In the genomic region with DNA sequence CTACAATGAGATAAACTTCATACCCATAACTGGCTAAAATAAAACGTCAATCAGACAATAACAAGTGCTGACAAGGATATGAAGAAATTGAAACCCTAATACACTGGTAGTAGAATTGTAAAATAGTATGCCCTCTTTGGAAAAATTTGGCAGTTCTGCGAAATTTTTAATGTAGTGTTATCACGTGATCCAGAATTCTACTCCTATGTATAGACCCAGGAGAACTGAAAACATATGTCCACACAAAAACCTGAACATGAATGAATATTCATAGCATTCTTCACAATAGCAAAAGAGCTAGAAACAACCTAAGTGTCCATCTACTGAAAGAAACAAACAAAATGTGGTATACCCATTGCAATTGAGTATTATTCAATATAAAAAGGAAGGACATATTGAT, we compare ENCODE assay signal across 35 cellular contexts. TPM values are rescaled to one million over a fixed set of nuclear protein-coding genes. Genes with fewer than 3 reads are reported as not detected.
"Had no signal": no experiment of that assay in that cellular context is flagged by ENCODE, and none has a peak within 500 bp of the region (broad histone marks: within the 10 kb centered on the region; RNA-seq: fewer than 3 reads in every experiment).

No MANE protein-coding gene starts in this region.

- H3K27ac ChIP-seq: adrenal gland, ascending aorta, body of pancreas, brain microvascular endothelial cell, breast epithelium, cardiac muscle cell had no signal

- FAIRE-seq: astrocyte, bronchial epithelial cell, colon had no signal

- DNase-seq: activated effector memory CD4-positive, alpha-beta T cell treated with anti-CD3 and anti-CD28 coated beads, Interleukin-2, amount 50 U/mL, for 16 hours; activated gamma-delta T cell; activated gamma-delta T cell treated with Interleukin-2 at 50 U/mL for 16 hours; activated naive CD4-positive, alpha-beta T cell; activated naive CD4-positive, alpha-beta T cell treated with anti-CD3 and anti-CD28 coated beads for 36 hours; activated naive CD4-positive, alpha-beta T cell treated with anti-CD3 and anti-CD28 coated beads, Interleukin-2, amount 10 ng/mL, durations not matched to agents 7 days and 5 days; activated naive CD4-positive, alpha-beta T cell treated with anti-CD3 and anti-CD28 coated beads, Interleukin-2, amount 50 U/mL, for 16 hours; activated naive CD4-positive, alpha-beta T cell treated with Interleukin-2 at 50 U/mL for 16 hours; activated naive CD8-positive, alpha-beta T cell treated with anti-CD3 and anti-CD28 coated beads for 36 hours; activated naive CD8-positive, alpha-beta T cell treated with anti-CD3 and anti-CD28 coated beads, Interleukin-2, amount 10 ng/mL, durations not matched to agents 7 days and 5 days; activated naive CD8-positive, alpha-beta T cell treated with anti-CD3 and anti-CD28 coated beads, Interleukin-2, amount 50 U/mL, for 24 hours; activated T-cell treated with anti-CD3 and anti-CD28 coated beads, Interleukin-2, amount 50 U/mL, for 24 hours; activated T-cell treated with anti-CD3 and anti-CD28 coated beads, Interleukin-2, amount 50 U/mL, for 4 hours; activated T-cell treated with anti-CD3 and anti-CD28 coated beads, Interleukin-2, amount 50 U/mL, for 48 hours; activated T-cell treated with anti-CD3 and anti-CD28 coated beads, Interleukin-2, amount 50 U/mL, for 72 hours; adrenal gland; amniotic stem cell; amygdala; anterior cingulate cortex; aorta; body of pancreas; brain microvascular endothelial cell; caudate nucleus; central memory CD4-positive, alpha-beta T cell; cerebellar nuclear complex had no signal

- H3K36me3 ChIP-seq: adrenal gland, ascending aorta, brain microvascular endothelial cell, breast epithelium, cardiac muscle cell had no signal

- ATAC-seq: activated naive CD4-positive, alpha-beta T cell treated with anti-CD3 and anti-CD28 coated beads, Interleukin-2, amount 50 U/mL, for 72 hours; activated naive CD8-positive, alpha-beta T cell treated with anti-CD3 and anti-CD28 coated beads, Interleukin-2, amount 50 U/mL, for 24 hours; activated T-cell treated with anti-CD3 and anti-CD28 coated beads, Interleukin-2, amount 50 U/mL, for 4 hours; activated T-cell treated with anti-CD3 and anti-CD28 coated beads, Interleukin-2, amount 50 U/mL, for 72 hours; activated T-helper 17 cell treated with anti-CD3 and anti-CD28 coated beads, Interleukin-2, amount 50 U/mL, for 72 hours; body of pancreas had no signal

- H3K27me3 ChIP-seq: adrenal gland, ascending aorta, body of pancreas, brain microvascular endothelial cell, breast epithelium, cardiac muscle cell had no signal

- H3K4me1 ChIP-seq: ascending aorta, breast epithelium had no signal

- H3K4me3 ChIP-seq: adrenal gland, ascending aorta, body of pancreas, breast epithelium, cardiac muscle cell had no signal

- H3K9me3 ChIP-seq: adrenal gland, ascending aorta, body of pancreas, breast epithelium had no signal

RNA-seq across cellular contexts. Expression of a gene that starts 14.2 kb away (rescaled TPM):
- total RNA-seq: activated naive CD4-positive, alpha-beta T cell treated with anti-CD3 and anti-CD28 coated beads for 36 hours; activated naive CD4-positive, alpha-beta T cell treated with anti-CD3 and anti-CD28 coated beads, Interleukin-2, amount 50 U/mL, for 72 hours; activated naive CD8-positive, alpha-beta T cell treated with anti-CD3 and anti-CD28 coated beads for 36 hours; activated T-cell treated with anti-CD3 and anti-CD28 coated beads, Interleukin-2, amount 50 U/mL, for 72 hours; activated T-helper 1 cell treated with anti-CD3 and anti-CD28 coated beads, Interleukin-12 subunit alpha, Interleukin-12 subunit beta, Interleukin-2, Interleukin-4 antibody, amounts not matched to agents 30 ng/mL and 10 ng/mL and 1 ng/mL, durations not matched to agents 14 hours and 24 hours and 36 hours; activated T-helper 17 cell treated with anti-CD3 and anti-CD28 coated beads, Interleukin-2, amount 50 U/mL, for 72 hours; activated T-helper 2 cell treated with anti-CD3 and anti-CD28 coated beads, Interferon-gamma antibody, Interleukin-2, Interleukin-4, amounts not matched to agents 10 μg/mL and 5 μg/mL and 100 μg/mL, durations not matched to agents 14 hours and 24 hours and 36 hours; ascending aorta; bronchial epithelial cell had no signal
- polyA plus RNA-seq: aorta had no signal
